1 cellular context compared by ENCODE assay signal in genomic region chr2:144522741-144523605, GRCh38.
TF ChIP-seq lines count a peak whose summit lies in the region.

No MANE protein-coding gene starts in this region.

TF ChIP-seq in K562, 482 proteins besides CTCF, POLR2A, EP300 and RAD21 (continued from another document and continues in another):
- peak; percentile 53; the same call in 1 of the 2 replicates for TF ChIP-seq VEZF1 (CRISPR knock-in tag; IDR thresholded peaks at IDR 0.05)
- TF ChIP-seq CBFA2T3 (IDR thresholded peaks at IDR 0.05) = peak; percentile 64
- TF ChIP-seq AFF1 (IDR thresholded peaks at IDR 0.05; ENCODE audit: low read depth in 1 of 2, partially characterized antibody in 2 of 2) = peak in 1 of 2 experiments; percentile 84
- no peak for TF ChIP-seq COPS2 (conservative IDR thresholded peaks at IDR 0.05)
- no peak for TF ChIP-seq ZNF324 (CRISPR knock-in tag; IDR thresholded peaks at IDR 0.05)
- 0 out of 2 replicates have a peak, but pooled peaks have one; percentile 34 for TF ChIP-seq ESRRA (IDR thresholded peaks at IDR 0.05; ENCODE audit: borderline replicate concordance, low read depth)
- TF ChIP-seq ARNT (IDR thresholded peaks at IDR 0.05) = peak in 1 of 2 experiments; percentile 41; a peak in 1 of 4 replicates
- peak; percentile 5; the same call in 1 of the 2 replicates for TF ChIP-seq JUND (IDR thresholded peaks at IDR 0.05; ENCODE audit: borderline replicate concordance, low read depth, low read length)
- TF ChIP-seq JUND (tag; IDR thresholded peaks at IDR 0.05; ENCODE audit: borderline replicate concordance, low read depth, low read length) = no peak; the same call in 2 of the 3 replicates
- TF ChIP-seq CTBP1 (IDR thresholded peaks at IDR 0.05; ENCODE audit: borderline replicate concordance) = no peak
- no peak for TF ChIP-seq ZNF785 (CRISPR knock-in tag; IDR thresholded peaks at IDR 0.05)
- TF ChIP-seq PKNOX1 (IDR thresholded peaks at IDR 0.05) = peak; percentile 70
- TF ChIP-seq MTA1 (IDR thresholded peaks at IDR 0.05; ENCODE audit: borderline replicate concordance) = no peak
- TF ChIP-seq HNRNPLL (IDR thresholded peaks at IDR 0.05; ENCODE audit: low read depth, low read length, poor library complexity, severe bottlenecking) = peak; percentile 8
- no peak for TF ChIP-seq ZBTB40 (IDR thresholded peaks at IDR 0.05)
- no peak for TF ChIP-seq ZBTB40 (CRISPR knock-in tag; IDR thresholded peaks at IDR 0.05)
- TF ChIP-seq CCAR2 (IDR thresholded peaks at IDR 0.05; ENCODE audit: low read depth, low read length) = no peak
- peak; percentile 71 for TF ChIP-seq DPF2 (IDR thresholded peaks at IDR 0.05)
- TF ChIP-seq GATA2 (CRISPR knock-in tag; IDR thresholded peaks at IDR 0.05) = peak; percentile 73
- TF ChIP-seq LEF1 (IDR thresholded peaks at IDR 0.05) = peak; percentile 61
- TF ChIP-seq STAG1 (CRISPR knock-in tag; IDR thresholded peaks at IDR 0.05; ENCODE audit: borderline replicate concordance) = no peak
- TF ChIP-seq TAF9B (IDR thresholded peaks at IDR 0.05; ENCODE audit: partially characterized antibody) = peak; percentile 25
- TF ChIP-seq GATAD2A (IDR thresholded peaks at IDR 0.05) = peak; percentile 37; the same call in 1 of the 2 replicates
- peak; percentile 55 for TF ChIP-seq RBFOX2 (IDR thresholded peaks at IDR 0.05; ENCODE audit: low read depth, low read length)
- TF ChIP-seq ZNF436 (CRISPR knock-in tag; IDR thresholded peaks at IDR 0.05) = no peak
- no peak for TF ChIP-seq ZNF584 (CRISPR knock-in tag; IDR thresholded peaks at IDR 0.05; ENCODE audit: low read depth)
- no peak for TF ChIP-seq ZNF507 (tag; conservative IDR thresholded peaks at IDR 0.05)
- TF ChIP-seq ZNF589 (CRISPR knock-in tag; IDR thresholded peaks at IDR 0.05; ENCODE audit: low read depth) = peak; percentile 54; the same call in 1 of the 2 replicates
- 0 out of 4 replicates have a peak, but pooled peaks of 1 of the 2 experiments have one; percentile 28 for TF ChIP-seq MNT (conservative IDR thresholded peaks at IDR 0.05)
- peak; percentile 46 for TF ChIP-seq RBBP5 (IDR thresholded peaks at IDR 0.05; ENCODE audit: borderline replicate concordance, insufficient read depth, low read length, poor library complexity, severe bottlenecking)
- no peak for TF ChIP-seq FOXJ3 (CRISPR knock-in tag; IDR thresholded peaks at IDR 0.05)
- TF ChIP-seq TAL1 (IDR thresholded peaks at IDR 0.05) = peak; percentile 38
- TF ChIP-seq ZC3H4 (CRISPR knock-in tag; IDR thresholded peaks at IDR 0.05; ENCODE audit: borderline replicate concordance) = no peak
- TF ChIP-seq RNF2 (IDR thresholded peaks at IDR 0.05) = peak; percentile 33; the same call in 1 of the 2 replicates
- no peak for TF ChIP-seq POLR3G (IDR thresholded peaks at IDR 0.05; ENCODE audit: extremely low read depth, insufficient read length, insufficient replicate concordance)
- peak; percentile 53 for TF ChIP-seq DACH1 (IDR thresholded peaks at IDR 0.05; ENCODE audit: partially characterized antibody)
- no peak for TF ChIP-seq HNRNPL (IDR thresholded peaks at IDR 0.05; ENCODE audit: low read depth, low read length)
- TF ChIP-seq MAFG (tag; conservative IDR thresholded peaks at IDR 0.05) = no peak
- 0 out of 4 replicates have a peak, but pooled peaks of 1 of the 2 experiments have one; percentile 15 for TF ChIP-seq RCOR1 (IDR thresholded peaks at IDR 0.05; ENCODE audit: borderline replicate concordance in 1 of 2, low read depth in 2 of 2, low read length in 2 of 2)
- peak; percentile 18; the same call in 1 of the 2 replicates for TF ChIP-seq BRD4 (IDR thresholded peaks at IDR 0.05)
